ENCODE assay signal across 13 cellular contexts in the genomic region with DNA sequence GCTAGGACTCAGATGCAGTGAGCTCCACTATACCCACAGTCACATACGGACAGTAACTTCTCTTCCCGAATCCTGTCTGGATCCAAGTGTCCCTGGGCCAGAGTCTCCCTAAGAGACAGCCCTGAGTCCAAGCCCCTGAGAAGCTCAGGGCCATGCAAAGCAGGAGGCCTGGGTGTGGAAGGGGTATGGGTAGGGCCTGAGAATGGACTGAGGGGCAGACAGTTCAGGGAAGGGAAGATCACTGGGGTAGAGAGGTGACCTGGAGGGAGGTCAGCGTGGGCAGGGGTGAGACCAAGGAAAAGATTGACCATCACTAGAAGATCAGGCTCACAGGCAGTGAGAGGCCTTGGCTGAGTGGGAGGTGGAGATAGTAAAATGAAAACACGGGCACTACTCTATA.
"Had no signal": no experiment of that assay in that cellular context is flagged by ENCODE, and none has a peak within 500 bp of the region (broad histone marks: within the 10 kb centered on the region; RNA-seq: fewer than 3 reads in every experiment).

No MANE protein-coding gene starts in this region.

- H2AFZ ChIP-seq: neural progenitor cell had no signal

- H3K4me3 ChIP-seq: heart left ventricle, neural progenitor cell, pancreas, tibial nerve had no signal

- H3K27me3 ChIP-seq: heart left ventricle, neural progenitor cell, pancreas, tibial nerve had no signal

- DNase-seq: activated CD4-positive, alpha-beta T cell treated with anti-CD3 and anti-CD28 coated beads, Interleukin-2, amount 50 U/mL, for 4 hours; activated gamma-delta T cell; activated T-cell treated with anti-CD3 and anti-CD28 coated beads, Interleukin-2, amount 50 U/mL, for 4 hours; cortex of kidney; effector CD4-positive, alpha-beta T cell; foreskin melanocyte; heart left ventricle; left colon; pancreas; stimulated activated CD4-positive, alpha-beta T cell treated with anti-CD3 and anti-CD28 coated beads, Interleukin-12 subunit alpha, Interleukin-12 subunit beta, amount 100 ng/mL, for 4 hours; stimulated activated CD4-positive, alpha-beta T cell treated with anti-CD3 and anti-CD28 coated beads, Interleukin-2, amount 100 ng/mL, for 24 hours had no signal

- H3K36me3 ChIP-seq: neural progenitor cell, pancreas had no signal

- H3K9ac ChIP-seq: neural progenitor cell had no signal

- ATAC-seq: activated T-cell treated with anti-CD3 and anti-CD28 coated beads, Interleukin-2, amount 50 U/mL, for 4 hours; heart left ventricle; left colon; pancreas had no signal

- H3K27ac ChIP-seq: neural progenitor cell, pancreas had no signal

- H3K4me2 ChIP-seq: neural progenitor cell had no signal

- H3K9me3 ChIP-seq: heart left ventricle, pancreas, tibial nerve had no signal
